23 cellular contexts compared by ENCODE assay signal in genomic region chr4:138225477-138225876, GRCh38. TPM values are rescaled to one million over a fixed set of nuclear protein-coding genes. Genes with fewer than 3 reads are reported as not detected.
DNase-seq lines count a peak whose midpoint lies in the region; ATAC-seq, FAIRE-seq and TF ChIP-seq lines count a peak whose summit lies in the region.
"Had no signal": no experiment of that assay in that cellular context is flagged by ENCODE, and none has a peak within 500 bp of the region (broad histone marks: within the 10 kb centered on the region; RNA-seq: fewer than 3 reads in every experiment).

No MANE protein-coding gene starts in this region.

- no peak for TF ChIP-seq CTCF in GM12878 (IDR thresholded peaks at IDR 0.05 in 2 of 3, conservative IDR thresholded peaks at IDR 0.05 in 1 of 3; ENCODE audit: control insufficient read depth in 2 of 3, extremely low read depth in 1 of 3, insufficient read depth in 1 of 3, low read depth in 3 of 3, low read length in 3 of 3)

- peak; percentile 19; the same call in 2 of the 3 replicates for ATAC-seq in GM12878
- ATAC-seq in HG03280 (IDR thresholded peaks at IDR 0.05; ENCODE audit: unreplicated experiment) = no peak
- ATAC-seq: effector memory CD8-positive, alpha-beta T cell; heart right ventricle; left ventricle myocardium superior had no signal

- CTCF ChIA-PET in GM12878 (lab: Yijun Ruan, JAX) = no interaction called here

- H3K36me3 ChIP-seq in HUES6 (ENCODE audit: control insufficient read depth, insufficient read depth, low read length) = peaks cover 4% of the 10 kb centered on the region
- no peaks in the 10 kb centered on the region for H3K36me3 ChIP-seq in GM12878 (ENCODE audit: control insufficient read depth in 2 of 2, insufficient read depth in 2 of 2, low read length in 1 of 2)
- H3K36me3 ChIP-seq in iPS-20b (ENCODE audit: insufficient read depth, low read depth, low read length) = peaks cover 14% of the 10 kb centered on the region
- H3K36me3 ChIP-seq: heart right ventricle had no signal

- no peaks in the 10 kb centered on the region for H3K27me3 ChIP-seq in HUES6 (ENCODE audit: control insufficient read depth, insufficient read depth, low read length)
- no peaks in the 10 kb centered on the region for H3K27me3 ChIP-seq in GM12878 (replicated peaks in 1 of 2; ENCODE audit: control insufficient read depth in 2 of 2, insufficient read depth in 2 of 2, low read length in 1 of 2)
- H3K27me3 ChIP-seq in iPS-20b (ENCODE audit: insufficient read depth, low read length) = no peaks in the 10 kb centered on the region
- H3K27me3 ChIP-seq: heart right ventricle, testis had no signal

- DNase-seq in AG20443 (ENCODE audit: low spot score) = peak; percentile 4
- no peak for DNase-seq in GM12878 (ENCODE audit: low read depth, low spot score)
- DNase-seq in stimulated activated CD4-positive, alpha-beta T cell treated with anti-CD3 and anti-CD28 coated beads, Interleukin-2, amount 100 ng/mL, for 48 hours = no peak
- DNase-seq in posterior cingulate gyrus = no peak
- no peak for DNase-seq in DMS114 treated with DMSO at 0.1 percent for 48 hours (lab: John Stamatoyannopoulos, UW; ENCODE audit: unreplicated experiment)
- DNase-seq: activated CD4-positive, alpha-beta T cell treated with anti-CD3 and anti-CD28 coated beads, Interleukin-2, amount 50 U/mL, for 1 hour; activated gamma-delta T cell treated with Interleukin-2 at 50 U/mL for 16 hours; amniotic stem cell; CD8-positive, alpha-beta memory T cell; cerebellar nuclear complex; DND-41; effector memory CD8-positive, alpha-beta T cell; heart right ventricle; immature natural killer cell; left ventricle myocardium superior; NCI-H1048; NCI-H2029 treated with DMSO at 0.1 percent for 48 hours; retina; T-helper 1 cell; testis had no signal

- SMC1A ChIA-PET in GM12878 (lab: Charles Lee; ENCODE audit: uncharacterized antibody, unreplicated experiment) = interaction anchor here (1.2 to 2.5 kb wide), 4 partner anchors 9 to 54 kb away, joined by 3 to 9 read pairs (median 5); no protein-coding TSS in a partner anchor

- POLR2A ChIA-PET in GM12878 (lab: Charles Lee) = no interaction called here

- H3K27ac ChIP-seq in HUES6 (ENCODE audit: low read depth, low read length) (peak overlapping the region; percentile 47; the same call in 1 of the 2 replicates), GM12878 (ENCODE audit: control insufficient read depth, insufficient read depth) (no peak overlapping the region), iPS-20b (ENCODE audit: low read length) (peak overlapping the region; percentile 4)
- H3K27ac ChIP-seq: heart right ventricle, testis had no signal

- no TSS peak for BruUV-seq in GM12878 (replicated peaks; lab: Mats Ljungman, UMichigan)

- H3K4me1 ChIP-seq in HUES6 (ENCODE audit: control insufficient read depth, insufficient read depth, low read length) (peaks cover 63% of the 10 kb centered on the region), GM12878 (ENCODE audit: control insufficient read depth, insufficient read depth, low read length) (no peaks in the 10 kb centered on the region), iPS-20b (ENCODE audit: insufficient read depth, low read length) (peaks cover 53% of the 10 kb centered on the region)
- H3K4me1 ChIP-seq: testis had no signal

- H3K9ac ChIP-seq in HUES6 (ENCODE audit: low read length) = no peak overlapping the region
- no peak overlapping the region for H3K9ac ChIP-seq in GM12878 (ENCODE audit: control insufficient read depth, insufficient read depth, low read length)
- no peak overlapping the region; the same call in 1 of the 2 replicates for H3K9ac ChIP-seq in iPS-20b (ENCODE audit: low read depth, low read length)

- no peaks in the 10 kb centered on the region for H3K79me2 ChIP-seq in GM12878 (ENCODE audit: control insufficient read depth, insufficient read depth, low read length)

- RAD21 ChIA-PET in GM12878 (lab: Charles Lee; ENCODE audit: unreplicated experiment) = no interaction called here

- no peak for TF ChIP-seq POLR2A in GM12878 (IDR thresholded peaks at IDR 0.05; ENCODE audit: low read depth, low read length)

- in situ Hi-C loops in GM12878 (cut with MboI) = no loop called here

- H3K4me3 ChIP-seq in HUES6 (ENCODE audit: low read depth, low read length) (no peak overlapping the region), GM12878 (no peak overlapping the region), iPS-20b (ENCODE audit: low read length) (no peak overlapping the region)
- H3K4me3 ChIP-seq: heart right ventricle, testis had no signal

- 5% methylated on average over 1 of the region's 1 CpG for WGBS in GM12878 (ENCODE audit: insufficient coverage, insufficient replicate concordance, low lambda C conversion rate, missing lambda C conversion rate)

- TF ChIP-seq EP300 in GM12878 (IDR thresholded peaks at IDR 0.05; ENCODE audit: borderline replicate concordance in 1 of 2, control insufficient read depth in 1 of 2, low read depth in 2 of 2, low read length in 2 of 2) = no peak

- no peak for TF ChIP-seq RAD21 in GM12878 (IDR thresholded peaks at IDR 0.05; ENCODE audit: insufficient read depth, low read depth, low read length)

- intact Hi-C loops in GM12878 (cut with micrococcal nuclease; ENCODE audit: unreplicated experiment) (no loop called here), posterior cingulate gyrus (cut with DNase I) (no loop called here)

- H2AFZ ChIP-seq in GM12878 (ENCODE audit: control insufficient read depth, low read depth, low read length) = no peak overlapping the region

- H3K4me2 ChIP-seq in GM12878 (ENCODE audit: control insufficient read depth, insufficient read depth) = no peak overlapping the region

- H3K9me3 ChIP-seq in HUES6 (ENCODE audit: control insufficient read depth, insufficient read depth, low read depth, low read length) (no peaks in the 10 kb centered on the region), GM12878 (replicated peaks; ENCODE audit: control insufficient read depth, insufficient read depth, low read length) (no peaks in the 10 kb centered on the region), iPS-20b (ENCODE audit: insufficient read depth, low read depth, low read length) (no peaks in the 10 kb centered on the region)
- H3K9me3 ChIP-seq: heart right ventricle, testis had no signal

- no peak for FAIRE-seq in GM12878 (lab: Jason Lieb, UNC)

- H4K20me1 ChIP-seq in GM12878 (ENCODE audit: control insufficient read depth, insufficient read depth) = no peaks in the 10 kb centered on the region

TF ChIP-seq in GM12878, 131 proteins besides CTCF, POLR2A, EP300 and RAD21:
- TF ChIP-seq WRNIP1 (IDR thresholded peaks at IDR 0.05; ENCODE audit: borderline replicate concordance, low read depth, low read length) (no peak), MTA2 (IDR thresholded peaks at IDR 0.05; ENCODE audit: low read depth) (peak; percentile 32)

RNA-seq across cellular contexts. Expression of gene SLC7A11, which starts 16.7 kb away (rescaled TPM):
- 62.0 and 64.1 TPM in 2 replicates for total RNA-seq in GM12878 (2013; cell fraction: nucleolus; rRNA removed)
- 5.9 and 7.4 TPM in 2 replicates for total RNA-seq in GM12878 (2014; rRNA removed)
- 7.0 and 7.6 TPM in 2 replicates for total RNA-seq in GM12878 (2014; rRNA removed; fragmentation: Illumina TruSeq; extraction: Trizol)
- total RNA-seq in GM12878 (2021) = 3.6 and 4.0 TPM in 2 replicates
- polyA plus RNA-seq in GM12878 (2011; ENCODE audit: low read depth) = 2.2 TPM
- polyA plus RNA-seq in GM12878 (2011; rRNA removed) = 9.8 and 18.1 TPM in 2 replicates
- polyA plus RNA-seq in GM12878 (2011; cell fraction: cytosol; rRNA removed) = 2.5 and 4.2 TPM in 2 replicates
- polyA plus RNA-seq in GM12878 (2011; cell fraction: nucleus; rRNA removed) = 9.5 and 9.8 TPM in 2 replicates
- polyA plus RNA-seq in GM12878 (2012) = 3.6 TPM in 2 replicates
- polyA plus RNA-seq in GM12878 (2014; fragmentation: Illumina TruSeq; extraction: Trizol) = 5.7 and 8.0 TPM in 2 replicates
- polyA plus RNA-seq in GM12878 (2014; fragmentation: Nextera tagmentation; extraction: Ambion mirVana) = 1 to 10 TPM; 1.6 to 2.2 TPM
- 2.4 and 3.4 TPM in 2 replicates for polyA plus RNA-seq in GM12878 (2014; rRNA removed)
- polyA plus RNA-seq in GM12878 (2016; fragmentation: Nextera tagmentation; extraction: Ambion mirVana) = 1 to 10 TPM; 1.8 to 2.2 TPM
- polyA minus RNA-seq in GM12878 (2011; rRNA and poly(A)+ RNA removed) = 14.2 and 17.4 TPM in 2 replicates
- 4.3 and 6.9 TPM in 2 replicates for polyA minus RNA-seq in GM12878 (2011; cell fraction: cytosol; rRNA and poly(A)+ RNA removed)
- 12.0 and 13.6 TPM in 2 replicates for polyA minus RNA-seq in GM12878 (2011; cell fraction: nucleus; rRNA and poly(A)+ RNA removed)
- polyA plus RNA-seq: CD8-positive, alpha-beta memory T cell; immature natural killer cell had no signal
